Comparison of ENCODE assay signal across 16 cellular contexts in the genomic region with DNA sequence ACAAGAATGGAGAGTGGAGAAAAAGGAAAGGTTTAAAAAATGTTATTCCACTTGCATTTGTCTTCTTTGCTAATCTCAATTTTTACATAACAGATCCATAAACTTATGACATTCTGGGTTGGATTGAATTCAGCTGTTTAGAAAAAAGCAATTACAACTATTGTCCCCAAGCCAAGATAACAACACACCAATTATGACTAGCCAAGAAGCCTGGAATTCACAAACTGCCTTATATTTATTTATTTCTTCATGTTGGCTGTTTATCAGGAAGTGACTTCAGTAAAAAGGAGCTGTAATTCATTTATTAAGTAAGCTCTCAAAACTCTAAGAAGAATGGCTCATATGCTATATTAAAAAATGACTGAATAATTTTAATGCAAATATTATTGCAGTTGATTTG.
"Had no signal": no experiment of that assay in that cellular context is flagged by ENCODE, and none has a peak within 500 bp of the region (broad histone marks: within the 10 kb centered on the region; RNA-seq: fewer than 3 reads in every experiment).

No MANE protein-coding gene starts in this region.

- H3K27ac ChIP-seq: body of pancreas, pancreas, tibial artery had no signal

- H3K4me1 ChIP-seq: body of pancreas, pancreas had no signal

- H3K36me3 ChIP-seq: pancreas, tibial artery had no signal

- ATAC-seq: body of pancreas, pancreas had no signal

- DNase-seq: activated CD4-positive, alpha-beta T cell treated with anti-CD3 and anti-CD28 coated beads, Interleukin-2, amount 10 ng/mL, durations not matched to agents 7 days and 5 days; activated CD8-positive, alpha-beta memory T cell treated with anti-CD3 and anti-CD28 coated beads for 24 hours; activated gamma-delta T cell treated with Interleukin-2 at 50 U/mL for 16 hours; amygdala; body of pancreas; central memory CD4-positive, alpha-beta T cell; cortex of kidney; effector CD4-positive, alpha-beta T cell; glutamatergic neuron; naive B cell; pancreas; small intestine; stimulated activated CD4-positive, alpha-beta T cell treated with anti-CD3 and anti-CD28 coated beads, Interleukin-4, amount 100 ng/mL, for 24 hours; stimulated activated naive CD4-positive, alpha-beta T cell; tibial artery had no signal

- H3K9me3 ChIP-seq: body of pancreas, pancreas, tibial artery had no signal

- H3K27me3 ChIP-seq: body of pancreas, pancreas, tibial artery had no signal

- H3K4me3 ChIP-seq: body of pancreas, lung, pancreas, tibial artery had no signal
